14 cellular contexts compared by ENCODE assay signal in genomic region chr20:25038103-25038410, GRCh38. TPM values are rescaled to one million over a fixed set of nuclear protein-coding genes. Genes with fewer than 3 reads are reported as not detected.
DNase-seq lines count a peak whose midpoint lies in the region; ATAC-seq and TF ChIP-seq lines count a peak whose summit lies in the region.
"Had no signal": no experiment of that assay in that cellular context is flagged by ENCODE, and none has a peak within 500 bp of the region (broad histone marks: within the 10 kb centered on the region; RNA-seq: fewer than 3 reads in every experiment).

No MANE protein-coding gene starts in this region.

- no peaks in the 10 kb centered on the region for H3K27me3 ChIP-seq in left ventricle myocardium inferior (ENCODE audit: low read depth)
- H3K27me3 ChIP-seq in sigmoid colon, result no peaks in the 10 kb centered on the region

- no peak overlapping the region for H3K4me3 Mint-ChIP-seq in T-helper 17 cell

- H3K9me3 ChIP-seq in T-helper 17 cell (ENCODE audit: control insufficient read depth, low read length, poor library complexity, severe bottlenecking), result no peaks in the 10 kb centered on the region
- no peaks in the 10 kb centered on the region for H3K9me3 ChIP-seq in left ventricle myocardium inferior (replicated peaks)
- H3K9me3 ChIP-seq in sigmoid colon, result no peaks in the 10 kb centered on the region

- peak overlapping the region; percentile 96 for H3K27ac Mint-ChIP-seq in T-helper 17 cell
- H3K27ac Mint-ChIP-seq: activated T-cell treated with anti-CD3 and anti-CD28 coated beads, Interleukin-2, amount 50 U/mL, for 72 hours had no signal

- H3K36me3 Mint-ChIP-seq in T-helper 17 cell (ENCODE audit: low read depth), result no peaks in the 10 kb centered on the region

- WGBS in sigmoid colon, 2 donors, result 40 to 43% methylated on average over 3 of the region's 3 CpGs

- peaks cover 100% of the 10 kb centered on the region for H3K4me1 ChIP-seq in left ventricle myocardium inferior
- peaks cover 0 to 100% (median 93%) of the 10 kb centered on the region in 4 donors for H3K4me1 ChIP-seq in sigmoid colon

- H3K27ac ChIP-seq in C4-2B (peak overlapping the region; percentile 72), left ventricle myocardium inferior (replicated peaks) (peak overlapping the region; percentile 98), sigmoid colon (peak overlapping the region; percentile 88 to 93 (median 88))

- TF ChIP-seq EP300 in sigmoid colon (IDR thresholded peaks at IDR 0.05), result no peak

- no peak for TF ChIP-seq POLR2A in sigmoid colon (IDR thresholded peaks at IDR 0.05)

- H3K36me3 ChIP-seq in left ventricle myocardium inferior, result no peaks in the 10 kb centered on the region
- no peaks in the 10 kb centered on the region for H3K36me3 ChIP-seq in sigmoid colon

- no peak for TF ChIP-seq CTCF in C4-2B (conservative IDR thresholded peaks at IDR 0.05)
- TF ChIP-seq CTCF in left ventricle myocardium inferior (IDR thresholded peaks at IDR 0.05; ENCODE audit: borderline replicate concordance), result no peak
- TF ChIP-seq CTCF in sigmoid colon (IDR thresholded peaks at IDR 0.05), result no peak

- intact Hi-C loops in left ventricle myocardium inferior (cut with micrococcal nuclease), result no loop called here
- intact Hi-C loops in sigmoid colon (cut with DNase I), result loop anchor here (5.0 to 10.0 kb wide), 2 partner anchors 41 to 587 kb away; partner anchors contain the start of gene NANP

- no peak overlapping the region for H3K4me3 ChIP-seq in left ventricle myocardium inferior
- no peak overlapping the region for H3K4me3 ChIP-seq in sigmoid colon

- ATAC-seq in T-helper 17 cell (no peak), GM21576 (IDR thresholded peaks at IDR 0.05; ENCODE audit: unreplicated experiment) (no peak)

- no peak for DNase-seq in T-helper 17 cell
- no peak for DNase-seq in left ventricle myocardium inferior
- DNase-seq in sigmoid colon, result no peak
- DNase-seq in HCEC 1CT, result no peak
- DNase-seq in NCI-H510A treated with DMSO at 0.1 percent for 48 hours (lab: John Stamatoyannopoulos, UW), result no peak
- no peak for DNase-seq in stimulated activated CD4-positive, alpha-beta T cell treated with anti-CD3 and anti-CD28 coated beads, Interleukin-2, amount 100 ng/mL, for 48 hours
- DNase-seq: activated T-cell treated with anti-CD3 and anti-CD28 coated beads, Interleukin-2, amount 50 U/mL, for 72 hours; dermis blood vessel endothelial cell; hippocampal formation; NCI-H1436 treated with DMSO at 0.1 percent for 48 hours; stimulated activated CD4-positive, alpha-beta T cell treated with anti-CD3 and anti-CD28 coated beads, Interleukin-4, amount 100 ng/mL, for 4 hours; T1000 had no signal

- H3K27me3 Mint-ChIP-seq in T-helper 17 cell, result no peaks in the 10 kb centered on the region

- H3K4me1 Mint-ChIP-seq in T-helper 17 cell, result peaks cover 35% of the 10 kb centered on the region

RNA-seq across cellular contexts. Expression of gene ACSS1, which starts 19.9 kb away (rescaled TPM):
- total RNA-seq in T-helper 17 cell (10 to 100 TPM; 33.1 to 34.0 TPM), left ventricle myocardium inferior (159 TPM), sigmoid colon (10 to 100 TPM; 27.1 to 41.0 (median 30.5) TPM)
- polyA plus RNA-seq in sigmoid colon, result 10 to 100 TPM; 20.1 to 24.7 (median 21.0) TPM

RNA-seq across cellular contexts. Expression of gene VSX1, which starts 43.9 kb away (rescaled TPM):
- not detected for total RNA-seq in T-helper 17 cell
- 0.33 TPM for total RNA-seq in left ventricle myocardium inferior
- total RNA-seq in sigmoid colon, result not detected
- under 1 TPM in 1 of 3 donors, not detected in 2; 0.03 TPM for polyA plus RNA-seq in sigmoid colon
- total RNA-seq: dermis blood vessel endothelial cell had no signal

RNA-seq across cellular contexts. Expression of gene APMAP, which starts 45.5 kb away (rescaled TPM):
- 10 to 100 TPM; 24.6 to 26.2 TPM for total RNA-seq in T-helper 17 cell
- 23.8 TPM for total RNA-seq in left ventricle myocardium inferior
- total RNA-seq in sigmoid colon, result 10 to 100 TPM; 22.7 to 35.3 (median 28.9) TPM
- 10 to 100 TPM in 2 of 3 donors, 1 to 10 TPM in 1; 9.6 to 55.8 (median 25.2) TPM for polyA plus RNA-seq in sigmoid colon
